In the genomic region with DNA sequence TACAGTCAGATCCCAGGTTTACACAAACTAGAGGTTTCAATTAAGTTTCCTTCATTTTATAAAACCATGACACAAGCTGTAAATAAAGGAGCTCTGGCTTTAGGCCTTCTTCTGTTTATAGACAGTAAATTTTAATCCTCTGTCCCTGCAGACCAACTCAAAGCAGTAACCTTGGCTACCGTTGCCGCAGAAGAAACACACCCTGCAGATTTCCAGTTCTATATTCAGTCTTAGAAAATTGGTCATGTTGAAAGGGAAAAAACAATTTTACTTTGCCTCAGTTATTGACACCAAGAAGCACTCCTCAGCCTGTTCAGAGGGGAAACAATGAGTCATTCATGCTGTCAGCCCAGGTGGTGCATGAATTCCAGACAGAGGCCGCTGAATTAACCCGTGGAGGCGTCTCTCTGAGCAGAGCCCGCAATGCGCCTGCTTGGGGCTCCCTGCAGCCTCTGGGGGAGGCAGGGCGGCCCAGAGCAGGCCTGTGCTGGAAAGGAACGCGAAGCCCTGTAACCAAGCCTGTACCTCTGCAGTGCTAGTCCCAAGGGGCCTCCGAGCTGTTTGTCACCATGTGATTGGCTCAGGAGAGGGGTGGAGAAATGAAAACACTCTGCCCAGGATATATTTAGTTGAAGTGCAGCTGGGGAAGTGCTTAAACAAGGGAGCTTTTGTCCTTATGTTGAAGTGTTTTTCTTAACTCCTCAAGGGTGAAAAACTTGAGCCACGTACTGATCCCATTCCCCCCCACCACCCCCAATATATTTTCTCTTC, we compare ENCODE assay signal across 9 cellular contexts.
DNase-seq lines count a peak whose midpoint lies in the region; ATAC-seq, FAIRE-seq and TF ChIP-seq lines count a peak whose summit lies in the region.
"Had no signal": no experiment of that assay in that cellular context is flagged by ENCODE, and none has a peak within 500 bp of the region (broad histone marks: within the 10 kb centered on the region; RNA-seq: fewer than 3 reads in every experiment).

No MANE protein-coding gene starts in this region.

- H3K27ac Mint-ChIP-seq in activated CD4-positive, alpha-beta T cell treated with anti-CD3 and anti-CD28 coated beads, Interleukin-2, amount 10 ng/mL, durations not matched to agents 24 days and 14 days: peak overlapping the region; percentile 97

- intact Hi-C loops in activated CD4-positive, alpha-beta T cell treated with anti-CD3 and anti-CD28 coated beads, Interleukin-2, amount 10 ng/mL, durations not matched to agents 24 days and 14 days (cut with micrococcal nuclease): loop anchor here (1.0 kb wide), 5 partner anchors 11 to 73 kb away; no protein-coding TSS in a partner anchor
- intact Hi-C loops in HepG2 (cut with micrococcal nuclease; ENCODE audit: unreplicated experiment): loop anchor here (1.0 kb wide), 2 partner anchors 21 to 51 kb away; no protein-coding TSS in a partner anchor

- no peaks in the 10 kb centered on the region for H4K20me1 ChIP-seq in HepG2 (ENCODE audit: insufficient read depth, low read length)

- POLR2A ChIA-PET in BJ (lab: Charles Lee): interaction anchor here (0.6 to 1.8 kb wide), 8 partner anchors 9 to 76 kb away, joined by 3 to 8 read pairs (median 4); no protein-coding TSS in a partner anchor
- POLR2A ChIA-PET in HepG2 (lab: Yijun Ruan, JAX): interaction anchor here (0.7 to 4.7 kb wide), 27 partner anchors 8 to 101 kb away, joined by 3 to 132 read pairs (median 7); partner anchors contain the start of gene CHD2

- H3K36me3 ChIP-seq in BJ (ENCODE audit: control insufficient read depth, insufficient read depth, low read length): no peaks in the 10 kb centered on the region
- no peaks in the 10 kb centered on the region for H3K36me3 ChIP-seq in HepG2 (replicated peaks in 1 of 2; ENCODE audit: control insufficient read depth in 1 of 2, insufficient read depth in 2 of 2, low read length in 2 of 2)

- H3K4me3 ChIP-seq in BJ (ENCODE audit: low read depth, low read length): peak overlapping the region; percentile 6; the same call in 1 of the 2 replicates
- H3K4me3 ChIP-seq in coronary artery: peak overlapping the region; percentile 64
- H3K4me3 ChIP-seq in HepG2 (replicated peaks in 1 of 3; ENCODE audit: insufficient read depth in 1 of 3, low read depth in 2 of 3, low read length in 3 of 3): peak overlapping the region; percentile 52 to 55 (median 54)

- BruUV-seq in HepG2 (replicated peaks; lab: Mats Ljungman, UMichigan): TSS peak; percentile 95

- CTCF ChIA-PET in BJ (lab: Yijun Ruan, JAX): interaction anchor here (1.4 to 1.8 kb wide), 3 partner anchors 14 to 74 kb away, joined by 3 to 8 read pairs (median 5); no protein-coding TSS in a partner anchor
- CTCF ChIA-PET in HepG2 (lab: Yijun Ruan, JAX; ENCODE audit: low intra/inter-chr PET ratio, low total read pairs): no interaction called here

- H3K4me2 ChIP-seq in HepG2 (ENCODE audit: low read depth, low read length): peak overlapping the region; percentile 83

- H3K27me3 Mint-ChIP-seq in activated CD4-positive, alpha-beta T cell treated with anti-CD3 and anti-CD28 coated beads, Interleukin-2, amount 10 ng/mL, durations not matched to agents 24 days and 14 days: peaks cover 2% of the 10 kb centered on the region

- TF ChIP-seq POLR2A in HepG2 (IDR thresholded peaks at IDR 0.05; ENCODE audit: insufficient read depth in 1 of 2, low read depth in 2 of 2, low read length in 2 of 2): peak; percentile 86 to 93

- in situ Hi-C loops in HepG2 (cut with HindIII; ENCODE audit: extremely low pct_ligation_motif_present, low pct_unique_long_range_greater_than_20kb): no loop called here

- H3K27me3 ChIP-seq in BJ (ENCODE audit: control insufficient read depth, insufficient read depth, low read length): no peaks in the 10 kb centered on the region
- no peaks in the 10 kb centered on the region for H3K27me3 ChIP-seq in HepG2 (ENCODE audit: control insufficient read depth in 1 of 2, insufficient read depth in 2 of 2, low read length in 2 of 2)

- H3K9me3 Mint-ChIP-seq in activated CD4-positive, alpha-beta T cell treated with anti-CD3 and anti-CD28 coated beads, Interleukin-2, amount 10 ng/mL, durations not matched to agents 24 days and 14 days: no peaks in the 10 kb centered on the region

- peaks cover 2% of the 10 kb centered on the region for H3K36me3 Mint-ChIP-seq in activated CD4-positive, alpha-beta T cell treated with anti-CD3 and anti-CD28 coated beads, Interleukin-2, amount 10 ng/mL, durations not matched to agents 24 days and 14 days (ENCODE audit: low read depth)

- peak overlapping the region; percentile 10 for H2AFZ ChIP-seq in HepG2 (ENCODE audit: low read length)

- TF ChIP-seq CTCF in BJ (IDR thresholded peaks at IDR 0.05; ENCODE audit: insufficient read depth, low read depth, low read length) (no peak), coronary artery (IDR thresholded peaks at IDR 0.05) (no peak), HepG2 (CRISPR knock-in tag; IDR thresholded peaks at IDR 0.05) (peak; percentile 31)

- TF ChIP-seq RAD21 in HepG2 (CRISPR knock-in tag; IDR thresholded peaks at IDR 0.05): peak; percentile 69

- TF ChIP-seq EP300 in HepG2 (IDR thresholded peaks at IDR 0.05; ENCODE audit: low read depth in 2 of 2, low read length in 2 of 2) (peak; percentile 54 to 67; a peak in 3 of 4 replicates), HepG2 (CRISPR knock-in tag; IDR thresholded peaks at IDR 0.05; ENCODE audit: borderline replicate concordance) (peak; percentile 61; the same call in 1 of the 2 replicates)

- peaks cover 34% of the 10 kb centered on the region for H3K4me1 Mint-ChIP-seq in activated CD4-positive, alpha-beta T cell treated with anti-CD3 and anti-CD28 coated beads, Interleukin-2, amount 10 ng/mL, durations not matched to agents 24 days and 14 days

- peak overlapping the region; percentile 76 for H3K4me3 Mint-ChIP-seq in activated CD4-positive, alpha-beta T cell treated with anti-CD3 and anti-CD28 coated beads, Interleukin-2, amount 10 ng/mL, durations not matched to agents 24 days and 14 days

- peak; percentile 97 for FAIRE-seq in HepG2 (lab: Jason Lieb, UNC)
- FAIRE-seq: frontal cortex had no signal

- H3K9ac ChIP-seq in HepG2 (ENCODE audit: insufficient read depth, low read depth, low read length): peak overlapping the region; percentile 77

- ATAC-seq in GM19328 (IDR thresholded peaks at IDR 0.05; ENCODE audit: unreplicated experiment) (peak; percentile 97), HG03469 (IDR thresholded peaks at IDR 0.05; ENCODE audit: unreplicated experiment) (peak; percentile 96), HepG2 (peak; percentile 100)

- H3K79me2 ChIP-seq in HepG2 (ENCODE audit: insufficient read depth, low read length): no peaks in the 10 kb centered on the region

- peak overlapping the region; percentile 90 to 98 for H3K27ac ChIP-seq in coronary artery
- H3K27ac ChIP-seq in HepG2 (ENCODE audit: extremely low read length, insufficient read depth, low read length): peak overlapping the region; percentile 95

- DNase-seq in BJ (ENCODE audit: low read depth): peak; percentile 68
- peak; percentile 99 to 100 for DNase-seq in NCI-H526 (lab: John Stamatoyannopoulos, UW)
- peak; percentile 97 for DNase-seq in activated CD4-positive, alpha-beta T cell treated with anti-CD3 and anti-CD28 coated beads, Interleukin-2, amount 10 ng/mL, durations not matched to agents 24 days and 14 days
- DNase-seq in coronary artery (ENCODE audit: low spot score): peak; percentile 96
- peak; percentile 98 for DNase-seq in HepG2 (ENCODE audit: low spot score)
- DNase-seq in stimulated activated CD4-positive, alpha-beta T cell treated with anti-CD3 and anti-CD28 coated beads, Interleukin-4, amount 100 ng/mL, for 1 hour: peak; percentile 80

- H3K4me1 ChIP-seq in HepG2 (ENCODE audit: insufficient read depth, low read length): peaks cover 37% of the 10 kb centered on the region

- 0% methylated on average over 12 of the region's 12 CpGs for WGBS in HepG2 (ENCODE audit: low lambda C conversion rate)

- no peaks in the 10 kb centered on the region for H3K9me3 ChIP-seq in HepG2 (ENCODE audit: low read length)

TF ChIP-seq in HepG2, 621 proteins besides CTCF, POLR2A, EP300 and RAD21 (continues in another document):
- TF ChIP-seq, protein P1, sequence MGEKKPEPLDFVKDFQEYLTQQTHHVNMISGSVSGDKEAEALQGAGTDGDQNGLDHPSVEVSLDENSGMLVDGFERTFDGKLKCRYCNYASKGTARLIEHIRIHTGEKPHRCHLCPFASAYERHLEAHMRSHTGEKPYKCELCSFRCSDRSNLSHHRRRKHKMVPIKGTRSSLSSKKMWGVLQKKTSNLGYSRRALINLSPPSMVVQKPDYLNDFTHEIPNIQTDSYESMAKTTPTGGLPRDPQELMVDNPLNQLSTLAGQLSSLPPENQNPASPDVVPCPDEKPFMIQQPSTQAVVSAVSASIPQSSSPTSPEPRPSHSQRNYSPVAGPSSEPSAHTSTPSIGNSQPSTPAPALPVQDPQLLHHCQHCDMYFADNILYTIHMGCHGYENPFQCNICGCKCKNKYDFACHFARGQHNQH (CRISPR knock-in tag; IDR thresholded peaks at IDR 0.05): peak; percentile 80; the same call in 1 of the 2 replicates
- TF ChIP-seq, protein P2, sequence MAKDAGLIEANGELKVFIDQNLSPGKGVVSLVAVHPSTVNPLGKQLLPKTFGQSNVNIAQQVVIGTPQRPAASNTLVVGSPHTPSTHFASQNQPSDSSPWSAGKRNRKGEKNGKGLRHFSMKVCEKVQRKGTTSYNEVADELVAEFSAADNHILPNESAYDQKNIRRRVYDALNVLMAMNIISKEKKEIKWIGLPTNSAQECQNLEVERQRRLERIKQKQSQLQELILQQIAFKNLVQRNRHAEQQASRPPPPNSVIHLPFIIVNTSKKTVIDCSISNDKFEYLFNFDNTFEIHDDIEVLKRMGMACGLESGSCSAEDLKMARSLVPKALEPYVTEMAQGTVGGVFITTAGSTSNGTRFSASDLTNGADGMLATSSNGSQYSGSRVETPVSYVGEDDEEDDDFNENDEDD (CRISPR knock-in tag; IDR thresholded peaks at IDR 0.05; ENCODE audit: borderline replicate concordance): peak; percentile 51; the same call in 1 of the 2 replicates
- TF ChIP-seq ZBTB42 (CRISPR knock-in tag; IDR thresholded peaks at IDR 0.05) (no peak), MYC (CRISPR knock-in tag; IDR thresholded peaks at IDR 0.05; ENCODE audit: borderline replicate concordance) (peak; percentile 77), ZEB1 (IDR thresholded peaks at IDR 0.05; ENCODE audit: insufficient replicate concordance, low read depth) (peak; percentile 46), ZNF776 (CRISPR knock-in tag; IDR thresholded peaks at IDR 0.05) (no peak), ZNF781 (CRISPR knock-in tag; IDR thresholded peaks at IDR 0.05; ENCODE audit: borderline replicate concordance, not compliant biosample characterization) (peak; percentile 85)
- TF ChIP-seq, protein P3, sequence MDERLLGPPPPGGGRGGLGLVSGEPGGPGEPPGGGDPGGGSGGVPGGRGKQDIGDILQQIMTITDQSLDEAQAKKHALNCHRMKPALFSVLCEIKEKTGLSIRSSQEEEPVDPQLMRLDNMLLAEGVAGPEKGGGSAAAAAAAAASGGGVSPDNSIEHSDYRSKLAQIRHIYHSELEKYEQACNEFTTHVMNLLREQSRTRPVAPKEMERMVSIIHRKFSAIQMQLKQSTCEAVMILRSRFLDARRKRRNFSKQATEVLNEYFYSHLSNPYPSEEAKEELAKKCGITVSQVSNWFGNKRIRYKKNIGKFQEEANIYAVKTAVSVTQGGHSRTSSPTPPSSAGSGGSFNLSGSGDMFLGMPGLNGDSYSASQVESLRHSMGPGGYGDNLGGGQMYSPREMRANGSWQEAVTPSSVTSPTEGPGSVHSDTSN (CRISPR knock-in tag; IDR thresholded peaks at IDR 0.05): no peak

Comparison
In these comparisons a context has a peak if more than half of its experiments do, and no peak if none do; other contexts are left out.
1. Peak in every context shown above with its lines: DNase-seq, ATAC-seq, H3K4me3 ChIP-seq and H3K27ac ChIP-seq.
2. H3K4me3 ChIP-seq: peak in every context shown above with its lines; median percentile 64 in coronary artery; 54 in HepG2; 6 in BJ.